3 cellular contexts compared by ENCODE assay signal in the genomic region with DNA sequence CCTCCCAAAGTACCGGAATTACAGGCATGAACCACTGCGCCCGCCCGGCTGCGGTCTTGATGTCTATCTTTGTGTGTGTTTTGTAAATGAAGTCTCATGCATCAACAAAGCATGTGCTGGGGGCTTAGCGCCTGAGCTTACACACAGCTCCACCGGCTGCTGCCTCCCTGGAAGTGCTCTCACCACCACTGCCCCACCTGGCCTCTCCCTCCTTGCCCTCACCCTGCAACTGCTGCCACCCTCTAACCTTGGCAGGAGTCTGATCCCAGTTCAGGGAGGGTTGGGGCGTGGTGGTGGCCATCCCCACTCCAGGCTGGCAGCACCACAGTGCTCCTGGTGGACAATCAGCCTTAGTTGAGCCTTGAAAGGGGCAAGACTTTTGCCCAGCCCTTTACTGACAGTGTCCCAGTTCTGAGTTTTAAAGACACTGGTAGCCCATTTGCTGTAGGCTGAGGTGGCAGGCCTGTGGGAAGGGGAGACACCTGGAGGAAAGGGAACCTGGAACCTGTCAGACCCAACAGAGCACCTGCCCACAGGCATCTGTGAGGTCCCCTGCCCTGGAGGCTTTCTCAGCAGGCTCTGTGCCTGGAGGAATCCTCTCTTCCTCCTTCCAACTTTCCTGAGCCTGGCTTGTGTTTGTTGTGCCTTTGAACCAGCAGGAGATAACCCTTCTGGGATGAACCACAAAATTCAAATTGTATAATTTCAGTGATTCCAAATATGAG.
TF ChIP-seq lines count a peak whose summit lies in the region.

No MANE protein-coding gene starts in this region.

TF ChIP-seq in GM23338, 12 proteins besides CTCF, POLR2A, EP300 and RAD21 (continued from another document):
- TF ChIP-seq, protein P1, sequence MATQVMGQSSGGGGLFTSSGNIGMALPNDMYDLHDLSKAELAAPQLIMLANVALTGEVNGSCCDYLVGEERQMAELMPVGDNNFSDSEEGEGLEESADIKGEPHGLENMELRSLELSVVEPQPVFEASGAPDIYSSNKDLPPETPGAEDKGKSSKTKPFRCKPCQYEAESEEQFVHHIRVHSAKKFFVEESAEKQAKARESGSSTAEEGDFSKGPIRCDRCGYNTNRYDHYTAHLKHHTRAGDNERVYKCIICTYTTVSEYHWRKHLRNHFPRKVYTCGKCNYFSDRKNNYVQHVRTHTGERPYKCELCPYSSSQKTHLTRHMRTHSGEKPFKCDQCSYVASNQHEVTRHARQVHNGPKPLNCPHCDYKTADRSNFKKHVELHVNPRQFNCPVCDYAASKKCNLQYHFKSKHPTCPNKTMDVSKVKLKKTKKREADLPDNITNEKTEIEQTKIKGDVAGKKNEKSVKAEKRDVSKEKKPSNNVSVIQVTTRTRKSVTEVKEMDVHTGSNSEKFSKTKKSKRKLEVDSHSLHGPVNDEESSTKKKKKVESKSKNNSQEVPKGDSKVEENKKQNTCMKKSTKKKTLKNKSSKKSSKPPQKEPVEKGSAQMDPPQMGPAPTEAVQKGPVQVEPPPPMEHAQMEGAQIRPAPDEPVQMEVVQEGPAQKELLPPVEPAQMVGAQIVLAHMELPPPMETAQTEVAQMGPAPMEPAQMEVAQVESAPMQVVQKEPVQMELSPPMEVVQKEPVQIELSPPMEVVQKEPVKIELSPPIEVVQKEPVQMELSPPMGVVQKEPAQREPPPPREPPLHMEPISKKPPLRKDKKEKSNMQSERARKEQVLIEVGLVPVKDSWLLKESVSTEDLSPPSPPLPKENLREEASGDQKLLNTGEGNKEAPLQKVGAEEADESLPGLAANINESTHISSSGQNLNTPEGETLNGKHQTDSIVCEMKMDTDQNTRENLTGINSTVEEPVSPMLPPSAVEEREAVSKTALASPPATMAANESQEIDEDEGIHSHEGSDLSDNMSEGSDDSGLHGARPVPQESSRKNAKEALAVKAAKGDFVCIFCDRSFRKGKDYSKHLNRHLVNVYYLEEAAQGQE (IDR thresholded peaks at IDR 0.05; ENCODE audit: unreplicated experiment) = no peak

TF ChIP-seq in WTC11, 78 proteins besides CTCF, POLR2A, EP300 and RAD21 (continued from another document):
- TF ChIP-seq, protein P2, sequence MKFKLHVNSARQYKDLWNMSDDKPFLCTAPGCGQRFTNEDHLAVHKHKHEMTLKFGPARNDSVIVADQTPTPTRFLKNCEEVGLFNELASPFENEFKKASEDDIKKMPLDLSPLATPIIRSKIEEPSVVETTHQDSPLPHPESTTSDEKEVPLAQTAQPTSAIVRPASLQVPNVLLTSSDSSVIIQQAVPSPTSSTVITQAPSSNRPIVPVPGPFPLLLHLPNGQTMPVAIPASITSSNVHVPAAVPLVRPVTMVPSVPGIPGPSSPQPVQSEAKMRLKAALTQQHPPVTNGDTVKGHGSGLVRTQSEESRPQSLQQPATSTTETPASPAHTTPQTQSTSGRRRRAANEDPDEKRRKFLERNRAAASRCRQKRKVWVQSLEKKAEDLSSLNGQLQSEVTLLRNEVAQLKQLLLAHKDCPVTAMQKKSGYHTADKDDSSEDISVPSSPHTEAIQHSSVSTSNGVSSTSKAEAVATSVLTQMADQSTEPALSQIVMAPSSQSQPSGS (CRISPR knock-in tag; IDR thresholded peaks at IDR 0.05; ENCODE audit: borderline replicate concordance, low read depth) = no peak
- TF ChIP-seq CREM (CRISPR knock-in tag; IDR thresholded peaks at IDR 0.05) (no peak), ZBTB21 (CRISPR knock-in tag; IDR thresholded peaks at IDR 0.05; ENCODE audit: borderline replicate concordance) (no peak), ATF1 (CRISPR knock-in tag; IDR thresholded peaks at IDR 0.05) (no peak), IRF2 (CRISPR knock-in tag; IDR thresholded peaks at IDR 0.05; ENCODE audit: borderline replicate concordance, low read depth) (no peak), CBFB (CRISPR knock-in tag; IDR thresholded peaks at IDR 0.05; ENCODE audit: low read depth) (no peak)
- TF ChIP-seq, protein P3, sequence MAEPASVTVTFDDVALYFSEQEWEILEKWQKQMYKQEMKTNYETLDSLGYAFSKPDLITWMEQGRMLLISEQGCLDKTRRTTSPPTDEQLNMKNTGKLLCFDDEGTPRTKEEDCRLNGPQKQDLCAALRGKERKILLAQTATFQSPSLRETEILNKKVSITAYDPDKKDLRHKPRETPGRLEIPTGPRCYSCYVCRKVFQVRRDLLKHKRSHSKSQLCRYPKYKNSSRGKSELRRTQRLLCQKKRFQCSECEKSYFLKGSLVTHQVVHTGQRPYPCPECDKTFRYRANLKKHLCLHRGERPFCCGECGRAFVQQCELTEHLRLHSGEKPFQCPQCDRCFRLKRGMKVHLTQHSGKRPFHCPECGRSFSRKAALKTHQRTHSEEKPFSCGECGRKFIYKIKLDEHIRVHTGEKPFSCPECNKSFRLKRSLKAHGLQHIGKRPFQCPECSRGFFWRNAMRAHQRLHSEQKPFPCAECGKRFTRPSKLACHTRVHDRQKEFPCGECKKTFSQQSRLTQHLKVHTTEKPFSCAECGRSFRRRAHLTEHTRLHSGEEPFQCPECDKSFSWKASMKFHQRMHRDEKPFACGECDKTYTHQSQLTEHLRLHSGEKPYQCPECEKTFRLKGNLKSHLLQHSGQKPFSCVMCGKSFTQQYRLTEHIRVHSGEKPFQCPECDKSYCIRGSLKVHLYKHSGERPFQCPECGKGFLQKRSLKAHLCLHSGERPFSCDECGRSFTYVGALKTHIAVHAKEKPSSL (CRISPR knock-in tag; conservative IDR thresholded peaks at IDR 0.05) = no peak
TF ChIP-seq in WTC11: peak in this region for 0.

TF ChIP-seq in HepG2, 621 proteins besides CTCF, POLR2A, EP300 and RAD21 (continued from another document):
- TF ChIP-seq, protein P4, sequence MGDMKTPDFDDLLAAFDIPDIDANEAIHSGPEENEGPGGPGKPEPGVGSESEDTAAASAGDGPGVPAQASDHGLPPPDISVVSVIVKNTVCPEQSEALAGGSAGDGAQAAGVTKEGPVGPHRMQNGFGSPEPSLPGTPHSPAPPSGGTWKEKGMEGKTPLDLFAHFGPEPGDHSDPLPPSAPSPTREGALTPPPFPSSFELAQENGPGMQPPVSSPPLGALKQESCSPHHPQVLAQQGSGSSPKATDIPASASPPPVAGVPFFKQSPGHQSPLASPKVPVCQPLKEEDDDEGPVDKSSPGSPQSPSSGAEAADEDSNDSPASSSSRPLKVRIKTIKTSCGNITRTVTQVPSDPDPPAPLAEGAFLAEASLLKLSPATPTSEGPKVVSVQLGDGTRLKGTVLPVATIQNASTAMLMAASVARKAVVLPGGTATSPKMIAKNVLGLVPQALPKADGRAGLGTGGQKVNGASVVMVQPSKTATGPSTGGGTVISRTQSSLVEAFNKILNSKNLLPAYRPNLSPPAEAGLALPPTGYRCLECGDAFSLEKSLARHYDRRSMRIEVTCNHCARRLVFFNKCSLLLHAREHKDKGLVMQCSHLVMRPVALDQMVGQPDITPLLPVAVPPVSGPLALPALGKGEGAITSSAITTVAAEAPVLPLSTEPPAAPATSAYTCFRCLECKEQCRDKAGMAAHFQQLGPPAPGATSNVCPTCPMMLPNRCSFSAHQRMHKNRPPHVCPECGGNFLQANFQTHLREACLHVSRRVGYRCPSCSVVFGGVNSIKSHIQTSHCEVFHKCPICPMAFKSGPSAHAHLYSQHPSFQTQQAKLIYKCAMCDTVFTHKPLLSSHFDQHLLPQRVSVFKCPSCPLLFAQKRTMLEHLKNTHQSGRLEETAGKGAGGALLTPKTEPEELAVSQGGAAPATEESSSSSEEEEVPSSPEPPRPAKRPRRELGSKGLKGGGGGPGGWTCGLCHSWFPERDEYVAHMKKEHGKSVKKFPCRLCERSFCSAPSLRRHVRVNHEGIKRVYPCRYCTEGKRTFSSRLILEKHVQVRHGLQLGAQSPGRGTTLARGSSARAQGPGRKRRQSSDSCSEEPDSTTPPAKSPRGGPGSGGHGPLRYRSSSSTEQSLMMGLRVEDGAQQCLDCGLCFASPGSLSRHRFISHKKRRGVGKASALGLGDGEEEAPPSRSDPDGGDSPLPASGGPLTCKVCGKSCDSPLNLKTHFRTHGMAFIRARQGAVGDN (CRISPR knock-in tag; IDR thresholded peaks at IDR 0.05) = peak; percentile 49
- TF ChIP-seq ARID2 (CRISPR knock-in tag; IDR thresholded peaks at IDR 0.05; ENCODE audit: borderline replicate concordance) (no peak), NFKB2 (CRISPR knock-in tag; IDR thresholded peaks at IDR 0.05; ENCODE audit: borderline replicate concordance) (0 out of 2 replicates have a peak, but pooled peaks have one; percentile 37), ZNF891 (CRISPR knock-in tag; IDR thresholded peaks at IDR 0.05) (no peak), HNRNPL (IDR thresholded peaks at IDR 0.05; ENCODE audit: low read depth, low read length) (0 out of 2 replicates have a peak, but pooled peaks have one; percentile 63), ZNF331 (CRISPR knock-in tag; IDR thresholded peaks at IDR 0.05) (no peak), BHLHE40 (IDR thresholded peaks at IDR 0.05; ENCODE audit: low read length) (no peak), FOXC1 (CRISPR knock-in tag; IDR thresholded peaks at IDR 0.05; ENCODE audit: borderline replicate concordance) (no peak)
